In genomic region chr1:200867018-200867811, GRCh38 we compare ENCODE assay signal across 10 cellular contexts. TPM values are rescaled to one million over a fixed set of nuclear protein-coding genes. Genes with fewer than 3 reads are reported as not detected.
DNase-seq lines count a peak whose midpoint lies in the region; ATAC-seq and TF ChIP-seq lines count a peak whose summit lies in the region.
"Had no signal": no experiment of that assay in that cellular context is flagged by ENCODE, and none has a peak within 500 bp of the region (broad histone marks: within the 10 kb centered on the region; RNA-seq: fewer than 3 reads in every experiment).

No MANE protein-coding gene starts in this region.

- no peak overlapping the region for H3K4me3 Mint-ChIP-seq in activated naive CD8-positive, alpha-beta T cell treated with anti-CD3 and anti-CD28 coated beads for 36 hours

- peaks cover 4% of the 10 kb centered on the region for H3K36me3 Mint-ChIP-seq in activated naive CD8-positive, alpha-beta T cell treated with anti-CD3 and anti-CD28 coated beads for 36 hours

- peaks cover 38% of the 10 kb centered on the region for H3K4me1 Mint-ChIP-seq in activated naive CD8-positive, alpha-beta T cell treated with anti-CD3 and anti-CD28 coated beads for 36 hours

- H3K27me3 ChIP-seq in GM06990 (replicated peaks; ENCODE audit: control insufficient read depth, insufficient read depth, low read length): no peaks in the 10 kb centered on the region

- no peaks in the 10 kb centered on the region for H3K36me3 ChIP-seq in GM06990 (ENCODE audit: control insufficient read depth, insufficient read depth, low read length)

- no peak overlapping the region for H3K27ac Mint-ChIP-seq in activated naive CD8-positive, alpha-beta T cell treated with anti-CD3 and anti-CD28 coated beads for 36 hours

- H3K27me3 Mint-ChIP-seq in activated naive CD8-positive, alpha-beta T cell treated with anti-CD3 and anti-CD28 coated beads for 36 hours: peaks cover 31% of the 10 kb centered on the region

- H3K4me3 ChIP-seq in GM06990 (replicated peaks; ENCODE audit: low read depth, low read length) (peak overlapping the region; percentile 29; the same call in 1 of the 2 replicates), LNCaP clone FGC (ENCODE audit: low read depth, low read length) (no peak overlapping the region), choroid plexus epithelial cell (ENCODE audit: low read depth, low read length) (no peak overlapping the region)

- no peaks in the 10 kb centered on the region for H3K9me3 Mint-ChIP-seq in activated naive CD8-positive, alpha-beta T cell treated with anti-CD3 and anti-CD28 coated beads for 36 hours

- peak; percentile 1 for ATAC-seq in GM21381 (IDR thresholded peaks at IDR 0.05; ENCODE audit: unreplicated experiment)
- ATAC-seq in GM19452 (IDR thresholded peaks at IDR 0.05; ENCODE audit: unreplicated experiment): no peak

- DNase-seq in GM06990 (ENCODE audit: extremely low read depth, insufficient read length) (peak; percentile 32), LNCaP clone FGC (ENCODE audit: low read depth) (peak; percentile 11), choroid plexus epithelial cell (ENCODE audit: low read depth) (peak; percentile 74), COR-L47 (lab: John Stamatoyannopoulos, UW) (no peak), DMS153 treated with DMSO at 0.1 percent for 48 hours (lab: John Stamatoyannopoulos, UW; ENCODE audit: unreplicated experiment) (no peak)
- no peak for DNase-seq in activated naive CD8-positive, alpha-beta T cell treated with anti-CD3 and anti-CD28 coated beads for 36 hours
- DNase-seq: DND-41, mesenchymal stem cell had no signal

- TF ChIP-seq CTCF in GM06990 (IDR thresholded peaks at IDR 0.05; ENCODE audit: insufficient read depth, low read length, poor library complexity, severe bottlenecking) (no peak), LNCaP clone FGC (IDR thresholded peaks at IDR 0.05; ENCODE audit: control insufficient read depth, extremely low read depth, insufficient read depth) (no peak), choroid plexus epithelial cell (conservative IDR thresholded peaks at IDR 0.05; ENCODE audit: low read depth, low read length) (no peak)

RNA-seq across cellular contexts. Expression of gene GPR25, which starts 5.6 kb away (rescaled TPM):
- total RNA-seq in activated naive CD8-positive, alpha-beta T cell treated with anti-CD3 and anti-CD28 coated beads for 36 hours: not detected

RNA-seq across cellular contexts. Expression of gene INAVA, which starts 27.5 kb away (rescaled TPM):
- under 1 TPM in 1 of 2 experiments, not detected in 1; 0.04 TPM for total RNA-seq in activated naive CD8-positive, alpha-beta T cell treated with anti-CD3 and anti-CD28 coated beads for 36 hours

Comparison
In these comparisons a context has a peak if more than half of its experiments do, and no peak if none do; other contexts are left out.
1. DNase-seq: peak in GM06990 (single experiment), LNCaP clone FGC (single experiment) and choroid plexus epithelial cell (single experiment); none in COR-L47 (single experiment), activated naive CD8-positive, alpha-beta T cell treated with anti-CD3 and anti-CD28 coated beads for 36 hours (single experiment) and DMS153 treated with DMSO at 0.1 percent for 48 hours (single experiment).